In the genomic region with DNA sequence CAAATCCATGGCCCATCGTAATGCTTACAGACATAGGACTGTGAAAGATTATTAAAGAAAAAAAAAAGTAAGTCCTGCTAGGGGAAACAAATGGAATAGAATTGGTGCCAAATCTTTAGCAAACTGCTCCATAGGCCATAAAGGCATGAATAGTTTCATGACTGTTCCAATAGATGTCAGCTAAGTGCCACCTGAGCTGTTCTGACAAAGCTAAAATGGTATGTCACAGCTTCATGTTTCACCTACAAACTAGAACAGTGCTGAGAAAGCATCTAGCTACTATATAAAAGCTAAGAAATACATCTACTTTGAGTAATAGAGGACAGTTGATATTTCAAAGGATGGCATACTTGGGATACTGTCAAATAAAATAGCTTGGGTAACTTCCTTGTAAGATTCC, we compare ENCODE assay signal across 5 cellular contexts.
"Had no signal": no experiment of that assay in that cellular context is flagged by ENCODE, and none has a peak within 500 bp of the region (broad histone marks: within the 10 kb centered on the region; RNA-seq: fewer than 3 reads in every experiment).

No MANE protein-coding gene starts in this region.

- ATAC-seq: HepG2, K562 had no signal

- H3K4me3 ChIP-seq: K562 had no signal

- DNase-seq: IMR-90, KBM-7 had no signal

- H3K27ac ChIP-seq: HL-60 had no signal
